1 cellular context compared by ENCODE assay signal in genomic region chr18:12288406-12288762, GRCh38.
TF ChIP-seq lines count a peak whose summit lies in the region.

No MANE protein-coding gene starts in this region.

TF ChIP-seq in HepG2, 621 proteins besides CTCF, POLR2A, EP300 and RAD21:
- TF ChIP-seq CHCHD3 (CRISPR knock-in tag; IDR thresholded peaks at IDR 0.05) (no peak), MAF1 (CRISPR knock-in tag; IDR thresholded peaks at IDR 0.05; ENCODE audit: borderline replicate concordance) (no peak), MTF2 (CRISPR knock-in tag; IDR thresholded peaks at IDR 0.05; ENCODE audit: borderline replicate concordance) (no peak)
- TF ChIP-seq, protein P1, sequence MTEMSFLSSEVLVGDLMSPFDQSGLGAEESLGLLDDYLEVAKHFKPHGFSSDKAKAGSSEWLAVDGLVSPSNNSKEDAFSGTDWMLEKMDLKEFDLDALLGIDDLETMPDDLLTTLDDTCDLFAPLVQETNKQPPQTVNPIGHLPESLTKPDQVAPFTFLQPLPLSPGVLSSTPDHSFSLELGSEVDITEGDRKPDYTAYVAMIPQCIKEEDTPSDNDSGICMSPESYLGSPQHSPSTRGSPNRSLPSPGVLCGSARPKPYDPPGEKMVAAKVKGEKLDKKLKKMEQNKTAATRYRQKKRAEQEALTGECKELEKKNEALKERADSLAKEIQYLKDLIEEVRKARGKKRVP (CRISPR knock-in tag; IDR thresholded peaks at IDR 0.05), result no peak
